8 cellular contexts compared by ENCODE assay signal in the genomic region with DNA sequence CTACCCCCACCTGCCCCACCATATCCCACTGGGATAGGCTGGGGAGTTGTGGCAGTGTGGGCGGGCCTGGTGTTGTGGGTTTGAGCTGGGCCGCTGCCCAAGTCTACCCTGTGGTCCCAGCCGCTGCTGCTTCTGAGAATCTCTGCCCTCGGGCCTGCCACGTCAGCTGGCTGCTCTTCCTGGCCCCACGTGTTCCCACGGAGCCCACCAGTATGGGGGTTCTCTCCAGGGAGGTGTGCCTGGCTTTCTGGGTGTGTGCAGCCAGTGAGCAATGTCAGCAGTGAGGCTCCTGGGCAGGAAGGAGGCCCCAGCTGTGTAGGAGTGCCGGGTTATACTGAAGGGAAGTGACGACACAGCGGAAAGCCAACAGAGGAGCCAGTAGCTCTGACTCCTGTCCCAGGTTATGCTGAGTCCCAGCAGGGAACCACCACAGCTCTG.
DNase-seq lines count a peak whose midpoint lies in the region; ATAC-seq lines count a peak whose summit lies in the region.

No MANE protein-coding gene starts in this region.

- ATAC-seq in GM19023 (IDR thresholded peaks at IDR 0.05; ENCODE audit: unreplicated experiment) (peak; percentile 52), HG03175 (IDR thresholded peaks at IDR 0.05; ENCODE audit: unreplicated experiment) (peak; percentile 49), HG03457 (IDR thresholded peaks at IDR 0.05; ENCODE audit: unreplicated experiment) (no peak)

- H3K36me3 Mint-ChIP-seq in T-helper 1 cell treated with Interleukin-12 subunit alpha and Interleukin-12 subunit beta and Interleukin-4 antibody, amounts not matched to agents 30 μg/mL and 1 μg/mL, for 36 hours (ENCODE audit: low read depth): peaks cover 23% of the 10 kb centered on the region

- peaks cover 48% of the 10 kb centered on the region for H3K4me1 Mint-ChIP-seq in T-helper 1 cell treated with Interleukin-12 subunit alpha and Interleukin-12 subunit beta and Interleukin-4 antibody, amounts not matched to agents 30 μg/mL and 1 μg/mL, for 36 hours (ENCODE audit: low read depth)

- H3K9me3 Mint-ChIP-seq in T-helper 1 cell treated with Interleukin-12 subunit alpha and Interleukin-12 subunit beta and Interleukin-4 antibody, amounts not matched to agents 30 μg/mL and 1 μg/mL, for 36 hours: no peaks in the 10 kb centered on the region

- H3K4me3 Mint-ChIP-seq in T-helper 1 cell treated with Interleukin-12 subunit alpha and Interleukin-12 subunit beta and Interleukin-4 antibody, amounts not matched to agents 30 μg/mL and 1 μg/mL, for 36 hours: peak overlapping the region; percentile 77

- DNase-seq in amniotic stem cell (lab: John Stamatoyannopoulos, UW) (peak; percentile 83), iris pigment epithelial cell (ENCODE audit: low read depth) (peak; percentile 95), NCI-H2029 treated with DMSO at 0.1 percent for 48 hours (lab: John Stamatoyannopoulos, UW) (no peak)
- peak; percentile 73 to 76 for DNase-seq in stimulated activated CD4-positive, alpha-beta T cell treated with anti-CD3 and anti-CD28 coated beads, Interleukin-2, amount 100 ng/mL, for 48 hours

- H3K27me3 Mint-ChIP-seq in T-helper 1 cell treated with Interleukin-12 subunit alpha and Interleukin-12 subunit beta and Interleukin-4 antibody, amounts not matched to agents 30 μg/mL and 1 μg/mL, for 36 hours (ENCODE audit: low read depth): no peaks in the 10 kb centered on the region

- H3K27ac Mint-ChIP-seq in T-helper 1 cell treated with Interleukin-12 subunit alpha and Interleukin-12 subunit beta and Interleukin-4 antibody, amounts not matched to agents 30 μg/mL and 1 μg/mL, for 36 hours: peak overlapping the region; percentile 91
